ENCODE assay signal across 1 cellular context in the genomic region with DNA sequence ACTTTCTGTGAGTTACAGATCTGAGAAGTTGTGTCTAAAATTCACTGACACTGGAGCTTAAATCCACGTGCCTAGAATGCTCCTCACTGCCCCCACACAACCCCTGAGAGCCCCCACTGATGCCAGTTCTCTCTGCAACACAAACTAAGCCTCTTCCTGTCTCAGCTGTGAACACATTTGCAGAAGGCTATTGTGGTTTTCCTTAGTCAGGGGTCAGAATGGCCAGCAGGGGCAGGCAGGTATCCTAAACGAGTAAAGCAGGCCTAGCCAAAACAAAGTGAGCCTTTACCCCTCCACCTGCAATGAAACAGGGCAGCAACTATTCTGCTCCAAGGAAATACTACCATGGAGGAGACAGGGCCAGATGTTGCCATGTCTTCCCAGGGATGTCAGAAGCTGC.
TF ChIP-seq lines count a peak whose summit lies in the region.

No MANE protein-coding gene starts in this region.

TF ChIP-seq in GM23338, 12 proteins besides CTCF, POLR2A, EP300 and RAD21:
- TF ChIP-seq, protein P1, sequence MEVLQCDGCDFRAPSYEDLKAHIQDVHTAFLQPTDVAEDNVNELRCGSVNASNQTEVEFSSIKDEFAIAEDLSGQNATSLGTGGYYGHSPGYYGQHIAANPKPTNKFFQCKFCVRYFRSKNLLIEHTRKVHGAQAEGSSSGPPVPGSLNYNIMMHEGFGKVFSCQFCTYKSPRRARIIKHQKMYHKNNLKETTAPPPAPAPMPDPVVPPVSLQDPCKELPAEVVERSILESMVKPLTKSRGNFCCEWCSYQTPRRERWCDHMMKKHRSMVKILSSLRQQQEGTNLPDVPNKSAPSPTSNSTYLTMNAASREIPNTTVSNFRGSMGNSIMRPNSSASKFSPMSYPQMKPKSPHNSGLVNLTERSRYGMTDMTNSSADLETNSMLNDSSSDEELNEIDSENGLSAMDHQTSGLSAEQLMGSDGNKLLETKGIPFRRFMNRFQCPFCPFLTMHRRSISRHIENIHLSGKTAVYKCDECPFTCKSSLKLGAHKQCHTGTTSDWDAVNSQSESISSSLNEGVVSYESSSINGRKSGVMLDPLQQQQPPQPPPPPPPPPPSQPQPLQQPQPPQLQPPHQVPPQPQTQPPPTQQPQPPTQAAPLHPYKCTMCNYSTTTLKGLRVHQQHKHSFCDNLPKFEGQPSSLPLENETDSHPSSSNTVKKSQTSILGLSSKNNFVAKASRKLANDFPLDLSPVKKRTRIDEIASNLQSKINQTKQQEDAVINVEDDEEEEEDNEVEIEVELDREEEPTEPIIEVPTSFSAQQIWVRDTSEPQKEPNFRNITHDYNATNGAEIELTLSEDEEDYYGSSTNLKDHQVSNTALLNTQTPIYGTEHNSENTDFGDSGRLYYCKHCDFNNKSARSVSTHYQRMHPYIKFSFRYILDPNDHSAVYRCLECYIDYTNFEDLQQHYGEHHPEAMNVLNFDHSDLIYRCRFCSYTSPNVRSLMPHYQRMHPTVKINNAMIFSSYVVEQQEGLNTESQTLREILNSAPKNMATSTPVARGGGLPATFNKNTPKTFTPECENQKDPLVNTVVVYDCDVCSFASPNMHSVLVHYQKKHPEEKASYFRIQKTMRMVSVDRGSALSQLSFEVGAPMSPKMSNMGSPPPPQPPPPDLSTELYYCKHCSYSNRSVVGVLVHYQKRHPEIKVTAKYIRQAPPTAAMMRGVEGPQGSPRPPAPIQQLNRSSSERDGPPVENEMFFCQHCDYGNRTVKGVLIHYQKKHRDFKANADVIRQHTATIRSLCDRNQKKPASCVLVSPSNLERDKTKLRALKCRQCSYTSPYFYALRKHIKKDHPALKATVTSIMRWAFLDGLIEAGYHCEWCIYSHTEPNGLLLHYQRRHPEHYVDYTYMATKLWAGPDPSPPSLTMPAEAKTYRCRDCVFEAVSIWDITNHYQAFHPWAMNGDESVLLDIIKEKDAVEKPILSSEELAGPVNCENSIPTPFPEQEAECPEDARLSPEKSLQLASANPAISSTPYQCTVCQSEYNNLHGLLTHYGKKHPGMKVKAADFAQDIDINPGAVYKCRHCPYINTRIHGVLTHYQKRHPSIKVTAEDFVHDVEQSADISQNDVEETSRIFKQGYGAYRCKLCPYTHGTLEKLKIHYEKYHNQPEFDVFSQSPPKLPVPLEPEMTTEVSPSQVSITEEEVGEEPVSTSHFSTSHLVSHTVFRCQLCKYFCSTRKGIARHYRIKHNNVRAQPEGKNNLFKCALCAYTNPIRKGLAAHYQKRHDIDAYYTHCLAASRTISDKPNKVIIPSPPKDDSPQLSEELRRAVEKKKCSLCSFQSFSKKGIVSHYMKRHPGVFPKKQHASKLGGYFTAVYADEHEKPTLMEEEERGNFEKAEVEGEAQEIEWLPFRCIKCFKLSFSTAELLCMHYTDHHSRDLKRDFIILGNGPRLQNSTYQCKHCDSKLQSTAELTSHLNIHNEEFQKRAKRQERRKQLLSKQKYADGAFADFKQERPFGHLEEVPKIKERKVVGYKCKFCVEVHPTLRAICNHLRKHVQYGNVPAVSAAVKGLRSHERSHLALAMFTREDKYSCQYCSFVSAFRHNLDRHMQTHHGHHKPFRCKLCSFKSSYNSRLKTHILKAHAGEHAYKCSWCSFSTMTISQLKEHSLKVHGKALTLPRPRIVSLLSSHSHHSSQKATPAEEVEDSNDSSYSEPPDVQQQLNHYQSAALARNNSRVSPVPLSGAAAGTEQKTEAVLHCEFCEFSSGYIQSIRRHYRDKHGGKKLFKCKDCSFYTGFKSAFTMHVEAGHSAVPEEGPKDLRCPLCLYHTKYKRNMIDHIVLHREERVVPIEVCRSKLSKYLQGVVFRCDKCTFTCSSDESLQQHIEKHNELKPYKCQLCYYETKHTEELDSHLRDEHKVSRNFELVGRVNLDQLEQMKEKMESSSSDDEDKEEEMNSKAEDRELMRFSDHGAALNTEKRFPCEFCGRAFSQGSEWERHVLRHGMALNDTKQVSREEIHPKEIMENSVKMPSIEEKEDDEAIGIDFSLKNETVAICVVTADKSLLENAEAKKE (CRISPR knock-in tag; IDR thresholded peaks at IDR 0.05) = no peak
- TF ChIP-seq POLR2AphosphoS5 (IDR thresholded peaks at IDR 0.05; ENCODE audit: low read depth) (no peak), STAT1 (IDR thresholded peaks at IDR 0.05; ENCODE audit: unreplicated experiment) (no peak), CREB1 (CRISPR knock-in tag; IDR thresholded peaks at IDR 0.05; ENCODE audit: low read depth) (no peak), NANOG (IDR thresholded peaks at IDR 0.05; ENCODE audit: borderline replicate concordance) (no peak), ZNF331 (CRISPR knock-in tag; IDR thresholded peaks at IDR 0.05; ENCODE audit: low read depth) (no peak), JUNB (IDR thresholded peaks at IDR 0.05; ENCODE audit: unreplicated experiment) (no peak), EZH2phosphoT487 (IDR thresholded peaks at IDR 0.05; ENCODE audit: unreplicated experiment) (no peak), EZH2 (IDR thresholded peaks at IDR 0.05; ENCODE audit: low read depth, unreplicated experiment) (no peak), ZNF114 (CRISPR knock-in tag; IDR thresholded peaks at IDR 0.05) (no peak)
- TF ChIP-seq, protein P2, sequence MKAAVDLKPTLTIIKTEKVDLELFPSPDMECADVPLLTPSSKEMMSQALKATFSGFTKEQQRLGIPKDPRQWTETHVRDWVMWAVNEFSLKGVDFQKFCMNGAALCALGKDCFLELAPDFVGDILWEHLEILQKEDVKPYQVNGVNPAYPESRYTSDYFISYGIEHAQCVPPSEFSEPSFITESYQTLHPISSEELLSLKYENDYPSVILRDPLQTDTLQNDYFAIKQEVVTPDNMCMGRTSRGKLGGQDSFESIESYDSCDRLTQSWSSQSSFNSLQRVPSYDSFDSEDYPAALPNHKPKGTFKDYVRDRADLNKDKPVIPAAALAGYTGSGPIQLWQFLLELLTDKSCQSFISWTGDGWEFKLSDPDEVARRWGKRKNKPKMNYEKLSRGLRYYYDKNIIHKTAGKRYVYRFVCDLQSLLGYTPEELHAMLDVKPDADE (IDR thresholded peaks at IDR 0.05) = no peak
- TF ChIP-seq, protein P3, sequence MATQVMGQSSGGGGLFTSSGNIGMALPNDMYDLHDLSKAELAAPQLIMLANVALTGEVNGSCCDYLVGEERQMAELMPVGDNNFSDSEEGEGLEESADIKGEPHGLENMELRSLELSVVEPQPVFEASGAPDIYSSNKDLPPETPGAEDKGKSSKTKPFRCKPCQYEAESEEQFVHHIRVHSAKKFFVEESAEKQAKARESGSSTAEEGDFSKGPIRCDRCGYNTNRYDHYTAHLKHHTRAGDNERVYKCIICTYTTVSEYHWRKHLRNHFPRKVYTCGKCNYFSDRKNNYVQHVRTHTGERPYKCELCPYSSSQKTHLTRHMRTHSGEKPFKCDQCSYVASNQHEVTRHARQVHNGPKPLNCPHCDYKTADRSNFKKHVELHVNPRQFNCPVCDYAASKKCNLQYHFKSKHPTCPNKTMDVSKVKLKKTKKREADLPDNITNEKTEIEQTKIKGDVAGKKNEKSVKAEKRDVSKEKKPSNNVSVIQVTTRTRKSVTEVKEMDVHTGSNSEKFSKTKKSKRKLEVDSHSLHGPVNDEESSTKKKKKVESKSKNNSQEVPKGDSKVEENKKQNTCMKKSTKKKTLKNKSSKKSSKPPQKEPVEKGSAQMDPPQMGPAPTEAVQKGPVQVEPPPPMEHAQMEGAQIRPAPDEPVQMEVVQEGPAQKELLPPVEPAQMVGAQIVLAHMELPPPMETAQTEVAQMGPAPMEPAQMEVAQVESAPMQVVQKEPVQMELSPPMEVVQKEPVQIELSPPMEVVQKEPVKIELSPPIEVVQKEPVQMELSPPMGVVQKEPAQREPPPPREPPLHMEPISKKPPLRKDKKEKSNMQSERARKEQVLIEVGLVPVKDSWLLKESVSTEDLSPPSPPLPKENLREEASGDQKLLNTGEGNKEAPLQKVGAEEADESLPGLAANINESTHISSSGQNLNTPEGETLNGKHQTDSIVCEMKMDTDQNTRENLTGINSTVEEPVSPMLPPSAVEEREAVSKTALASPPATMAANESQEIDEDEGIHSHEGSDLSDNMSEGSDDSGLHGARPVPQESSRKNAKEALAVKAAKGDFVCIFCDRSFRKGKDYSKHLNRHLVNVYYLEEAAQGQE (IDR thresholded peaks at IDR 0.05; ENCODE audit: unreplicated experiment) = no peak
